8 cellular contexts compared by ENCODE assay signal in the genomic region with DNA sequence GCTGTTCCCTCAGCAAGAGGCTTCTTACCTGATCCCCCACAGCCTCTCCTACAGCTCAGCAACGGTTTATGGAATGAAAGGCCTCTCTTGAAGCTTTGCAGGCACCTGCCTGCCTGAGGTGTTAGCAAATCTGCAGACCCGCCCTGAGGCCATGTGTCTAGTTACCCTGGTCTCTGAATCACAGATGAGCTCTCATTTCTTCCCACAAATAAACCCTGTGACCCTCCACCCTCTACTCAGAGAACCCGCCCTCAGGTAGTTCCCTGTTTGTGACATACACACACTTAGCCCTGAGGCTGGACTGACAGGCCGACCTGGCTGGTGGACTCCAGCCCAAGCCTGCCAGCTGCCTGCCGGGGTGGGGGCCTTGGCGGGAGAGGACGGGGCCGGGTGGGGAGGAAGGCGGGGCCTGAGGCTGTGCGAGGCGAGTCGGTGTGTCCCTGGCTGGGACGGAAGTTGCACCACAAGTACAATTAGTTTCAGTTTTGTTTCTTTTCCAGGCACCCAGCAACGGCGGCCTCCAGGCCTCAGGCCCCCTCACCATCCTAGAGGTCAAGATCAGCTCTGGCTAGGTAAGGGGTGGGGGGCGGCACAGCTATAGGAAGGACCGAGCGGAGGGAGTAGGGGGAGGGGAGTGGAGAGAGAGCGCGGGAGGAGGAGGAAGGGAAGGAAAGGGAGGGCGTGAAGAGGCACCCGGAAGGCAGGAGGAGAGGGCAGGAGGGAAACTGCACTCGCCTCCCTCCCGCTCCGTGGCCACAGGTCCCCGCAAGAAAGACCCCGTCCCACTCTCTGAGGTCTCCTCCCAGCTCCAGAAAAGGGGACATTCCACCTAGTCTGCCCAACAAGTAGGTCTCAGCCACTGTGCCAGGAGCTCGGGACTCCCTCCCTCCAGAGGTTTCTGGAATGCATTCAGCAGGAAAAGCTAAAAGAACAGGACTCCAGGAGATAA. TPM values are rescaled to one million over a fixed set of nuclear protein-coding genes. Genes with fewer than 3 reads are reported as not detected.
A peak's percentile ranks its signal among the peaks of the same experiment; 100 is the strongest.
DNase-seq lines count a peak whose midpoint lies in the region; ATAC-seq and TF ChIP-seq lines count a peak whose summit lies in the region.

A gene with protein sequence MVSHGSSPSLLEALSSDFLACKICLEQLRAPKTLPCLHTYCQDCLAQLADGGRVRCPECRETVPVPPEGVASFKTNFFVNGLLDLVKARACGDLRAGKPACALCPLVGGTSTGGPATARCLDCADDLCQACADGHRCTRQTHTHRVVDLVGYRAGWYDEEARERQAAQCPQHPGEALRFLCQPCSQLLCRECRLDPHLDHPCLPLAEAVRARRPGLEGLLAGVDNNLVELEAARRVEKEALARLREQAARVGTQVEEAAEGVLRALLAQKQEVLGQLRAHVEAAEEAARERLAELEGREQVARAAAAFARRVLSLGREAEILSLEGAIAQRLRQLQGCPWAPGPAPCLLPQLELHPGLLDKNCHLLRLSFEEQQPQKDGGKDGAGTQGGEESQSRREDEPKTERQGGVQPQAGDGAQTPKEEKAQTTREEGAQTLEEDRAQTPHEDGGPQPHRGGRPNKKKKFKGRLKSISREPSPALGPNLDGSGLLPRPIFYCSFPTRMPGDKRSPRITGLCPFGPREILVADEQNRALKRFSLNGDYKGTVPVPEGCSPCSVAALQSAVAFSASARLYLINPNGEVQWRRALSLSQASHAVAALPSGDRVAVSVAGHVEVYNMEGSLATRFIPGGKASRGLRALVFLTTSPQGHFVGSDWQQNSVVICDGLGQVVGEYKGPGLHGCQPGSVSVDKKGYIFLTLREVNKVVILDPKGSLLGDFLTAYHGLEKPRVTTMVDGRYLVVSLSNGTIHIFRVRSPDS (plus strand): TSS at position 482 of the 949 bp plus-strand sequence. CDS start 1,832 bp downstream, outside the sequence.

- peaks cover 28% of the 10 kb centered on the region for H3K4me1 Mint-ChIP-seq in CD4-positive, alpha-beta T cell (ENCODE audit: low read depth)
- H3K4me1 Mint-ChIP-seq in activated T-cell treated with anti-CD3 and anti-CD28 coated beads, Interleukin-2, amount 50 U/mL, for 4 hours (ENCODE audit: low read depth) = peaks cover 37% of the 10 kb centered on the region
- peaks cover 21 to 34% (median 29%) of the 10 kb centered on the region in 3 donors for H3K4me1 Mint-ChIP-seq in naive B cell
- H3K4me1 Mint-ChIP-seq in stimulated activated memory B cell treated with anti-CD40 and anti-IgM and Interleukin-4, amounts not matched to agents 10 μg/mL and 1 μg/mL and 100 μg/mL, for 72 hours = peaks cover 34% of the 10 kb centered on the region

- peaks cover 46% of the 10 kb centered on the region for H3F3A ChIP-seq in PC-9 (ENCODE audit: insufficient read depth, low read depth)

- intact Hi-C loops in CD4-positive, alpha-beta T cell (cut with DNase I, micrococcal nuclease) = loop anchor here in 1 of 2 experiments (5.0 to 10.0 kb wide), 4 partner anchors 57 to 1380 kb away; a partner anchor contains a TSS
- intact Hi-C loops in PC-9 (cut with micrococcal nuclease; ENCODE audit: unreplicated experiment) = loop anchor here (1.0 to 10.0 kb wide), 4 partner anchors 15 to 500 kb away; a partner anchor contains a TSS
- intact Hi-C loops in esophagus squamous epithelium (cut with DNase I) = no loop called here

- H3K36me3 ChIP-seq in PC-9 (ENCODE audit: low read depth) = no peaks in the 10 kb centered on the region
- H3K36me3 ChIP-seq in esophagus squamous epithelium = peaks cover 9 to 34% (median 20%) of the 10 kb centered on the region in 3 donors

- no peaks in the 10 kb centered on the region for H3K9me3 ChIP-seq in CD4-positive, alpha-beta T cell (ENCODE audit: control insufficient read depth, low read length)
- H3K9me3 ChIP-seq in PC-9 (ENCODE audit: insufficient read depth, low read depth) (no peaks in the 10 kb centered on the region), esophagus squamous epithelium (no peaks in the 10 kb centered on the region)

- POLR2A ChIA-PET in CD4-positive, alpha-beta T cell (lab: Charles Lee) = interaction anchor here (1.0 to 2.0 kb wide), 8 partner anchors 11 to 379 kb away, joined by 3 to 14 read pairs (median 6); a partner anchor contains a TSS
- POLR2A ChIA-PET in PC-9 (lab: Charles Lee; ENCODE audit: unreplicated experiment) = interaction anchor here (0.5 to 1.5 kb wide), 16 partner anchors 14 to 482 kb away, joined by 4 to 23 read pairs (median 8); a partner anchor contains a TSS

- peak within 1 kb of the TSS; percentile 67 for H2AFZ ChIP-seq in PC-9

- TF ChIP-seq CTCF in CD4-positive, alpha-beta T cell (IDR thresholded peaks at IDR 0.05) = no peak
- TF ChIP-seq CTCF in PC-9 (conservative IDR thresholded peaks at IDR 0.05) (no peak), esophagus squamous epithelium (IDR thresholded peaks at IDR 0.05) (no peak)

- H3K9me2 ChIP-seq in PC-9 (ENCODE audit: insufficient read depth) = no peaks in the 10 kb centered on the region

- no peaks in the 10 kb centered on the region for H3K9me3 Mint-ChIP-seq in CD4-positive, alpha-beta T cell
- no peaks in the 10 kb centered on the region for H3K9me3 Mint-ChIP-seq in activated T-cell treated with anti-CD3 and anti-CD28 coated beads, Interleukin-2, amount 50 U/mL, for 4 hours
- H3K9me3 Mint-ChIP-seq in naive B cell = no peaks in the 10 kb centered on the region
- no peaks in the 10 kb centered on the region for H3K9me3 Mint-ChIP-seq in stimulated activated memory B cell treated with anti-CD40 and anti-IgM and Interleukin-4, amounts not matched to agents 10 μg/mL and 1 μg/mL and 100 μg/mL, for 72 hours

- peak within 1 kb of the TSS; percentile 88 for H3K4me3 ChIP-seq in PC-9
- peak within 1 kb of the TSS; percentile 59 to 84 (median 70) for H3K4me3 ChIP-seq in esophagus squamous epithelium

- BruUV-seq in PC-9 (replicated peaks; lab: Mats Ljungman, UMichigan) = no TSS peak

- H3K4me2 ChIP-seq in PC-9 = peak within 1 kb of the TSS; percentile 77

- DNase-seq in CD4-positive, alpha-beta T cell = peak; percentile 52 to 79 (median 65)
- DNase-seq in HT-29 (ENCODE audit: low spot score) (peak; percentile 89), PC-9 (peak; percentile 98 to 99), esophagus squamous epithelium (lab: John Stamatoyannopoulos, UW) (peak; percentile 45), naive B cell (peak; percentile 72)
- DNase-seq in activated T-cell treated with anti-CD3 and anti-CD28 coated beads, Interleukin-2, amount 50 U/mL, for 4 hours = peak; percentile 64

- no peaks in the 10 kb centered on the region for H4K20me1 ChIP-seq in PC-9 (ENCODE audit: insufficient read depth)

- H3K79me2 ChIP-seq in PC-9 (ENCODE audit: low read depth) = peaks cover 46% of the 10 kb centered on the region

- peak within 1 kb of the TSS; percentile 100 for H3K4me3 Mint-ChIP-seq in CD4-positive, alpha-beta T cell
- H3K4me3 Mint-ChIP-seq in activated T-cell treated with anti-CD3 and anti-CD28 coated beads, Interleukin-2, amount 50 U/mL, for 4 hours = peak within 1 kb of the TSS; percentile 96
- H3K4me3 Mint-ChIP-seq in naive B cell = peak within 1 kb of the TSS; percentile 93 to 100 (median 98)
- H3K4me3 Mint-ChIP-seq in stimulated activated memory B cell treated with anti-CD40 and anti-IgM and Interleukin-4, amounts not matched to agents 10 μg/mL and 1 μg/mL and 100 μg/mL, for 72 hours = peak within 1 kb of the TSS; percentile 100

- H3K27me3 Mint-ChIP-seq in CD4-positive, alpha-beta T cell = no peaks in the 10 kb centered on the region
- no peaks in the 10 kb centered on the region for H3K27me3 Mint-ChIP-seq in activated T-cell treated with anti-CD3 and anti-CD28 coated beads, Interleukin-2, amount 50 U/mL, for 4 hours (ENCODE audit: low read depth)
- H3K27me3 Mint-ChIP-seq in naive B cell = no peaks in the 10 kb centered on the region
- no peaks in the 10 kb centered on the region for H3K27me3 Mint-ChIP-seq in stimulated activated memory B cell treated with anti-CD40 and anti-IgM and Interleukin-4, amounts not matched to agents 10 μg/mL and 1 μg/mL and 100 μg/mL, for 72 hours

- peak within 1 kb of the TSS; percentile 91 for H3K27ac ChIP-seq in CD4-positive, alpha-beta T cell (ENCODE audit: low read depth, low read length)
- H3K27ac ChIP-seq in PC-9 = peak within 1 kb of the TSS; percentile 88
- H3K27ac ChIP-seq in esophagus squamous epithelium = peak within 1 kb of the TSS; percentile 93 to 97 (median 94)

- peak within 1 kb of the TSS; percentile 96 for H3K27ac Mint-ChIP-seq in CD4-positive, alpha-beta T cell
- peak within 1 kb of the TSS; percentile 97 to 100 (median 99) for H3K27ac Mint-ChIP-seq in naive B cell
- H3K27ac Mint-ChIP-seq in stimulated activated memory B cell treated with anti-CD40 and anti-IgM and Interleukin-4, amounts not matched to agents 10 μg/mL and 1 μg/mL and 100 μg/mL, for 72 hours = peak within 1 kb of the TSS; percentile 99

- peak in 1 of 4 donors; percentile 52 for TF ChIP-seq POLR2A in esophagus squamous epithelium (IDR thresholded peaks at IDR 0.05)

- CTCF ChIA-PET in CD4-positive, alpha-beta T cell (lab: Charles Lee) = interaction anchor here (0.7 to 1.3 kb wide), 3 partner anchors 8 to 380 kb away, joined by 3 to 6 read pairs (median 5); no protein-coding TSS in a partner anchor
- CTCF ChIA-PET in PC-9 (lab: Charles Lee) = interaction anchor here (0.5 to 1.4 kb wide), 15 partner anchors 10 to 917 kb away, joined by 3 to 16 read pairs (median 5); a partner anchor contains a TSS

- H3K27me3 ChIP-seq in CD4-positive, alpha-beta T cell (ENCODE audit: control insufficient read depth, insufficient read depth, low read length) = no peaks in the 10 kb centered on the region
- H3K27me3 ChIP-seq in PC-9 (ENCODE audit: insufficient read depth, low read depth) (no peaks in the 10 kb centered on the region), esophagus squamous epithelium (peaks cover 0 to under 1% (median 0%) of the 10 kb centered on the region in 4 donors)

- H3K36me3 Mint-ChIP-seq in CD4-positive, alpha-beta T cell (ENCODE audit: low read depth) = peaks cover 26% of the 10 kb centered on the region
- H3K36me3 Mint-ChIP-seq in activated T-cell treated with anti-CD3 and anti-CD28 coated beads, Interleukin-2, amount 50 U/mL, for 4 hours (ENCODE audit: insufficient read depth) = peaks cover 4% of the 10 kb centered on the region
- no peaks in the 10 kb centered on the region for H3K36me3 Mint-ChIP-seq in naive B cell
- peaks cover 19% of the 10 kb centered on the region for H3K36me3 Mint-ChIP-seq in stimulated activated memory B cell treated with anti-CD40 and anti-IgM and Interleukin-4, amounts not matched to agents 10 μg/mL and 1 μg/mL and 100 μg/mL, for 72 hours

- H3K4me1 ChIP-seq in PC-9 (replicated peaks; ENCODE audit: insufficient read depth) = peaks cover 39% of the 10 kb centered on the region
- peaks cover 26 to 51% (median 34%) of the 10 kb centered on the region in 3 donors for H3K4me1 ChIP-seq in esophagus squamous epithelium

- 0 to 3% methylated on average over 19 to 25 of the region's 28 CpGs for WGBS in esophagus squamous epithelium, 2 donors

- ATAC-seq in CD4-positive, alpha-beta T cell (ENCODE audit: poor library complexity) = peak; percentile 90
- ATAC-seq in GM19463 (IDR thresholded peaks at IDR 0.05; ENCODE audit: unreplicated experiment) (peak; percentile 89), naive B cell (ENCODE audit: low read depth in 2 of 2) (peak; percentile 97)
- peak; percentile 90 to 91 for ATAC-seq in activated T-cell treated with anti-CD3 and anti-CD28 coated beads, Interleukin-2, amount 50 U/mL, for 4 hours
- ATAC-seq in stimulated activated memory B cell treated with anti-CD40 and anti-IgM and Interleukin-4, amounts not matched to agents 10 μg/mL and 1 μg/mL and 100 μg/mL, for 72 hours = peak; percentile 97

RNA-seq across cellular contexts. Expression of the gene that starts here (rescaled TPM):
- total RNA-seq in CD4-positive, alpha-beta T cell = 10 to 100 TPM; 29.9 to 31.8 TPM
- 32.3 and 52.2 TPM in 2 replicates for total RNA-seq in HT-29 (2014; rRNA removed; shearing (Covaris generic))
- 72.3 and 81.6 TPM in 2 replicates for total RNA-seq in PC-9 (2021)
- total RNA-seq in activated T-cell treated with anti-CD3 and anti-CD28 coated beads, Interleukin-2, amount 50 U/mL, for 4 hours = 10 to 100 TPM; 23.9 to 26.8 (median 24.2) TPM
- 10 to 100 TPM; 12.1 to 19.6 (median 13.6) TPM for total RNA-seq in esophagus squamous epithelium
- polyA plus RNA-seq in naive B cell (ENCODE audit: low read depth in 6 of 6) = 10 to 100 TPM in 1 of 6 donors, 1 to 10 TPM in 5; 1.0 to 17.7 (median 6.3) TPM

Comparison
In these comparisons a context has a peak if more than half of its experiments do, and no peak if none do; other contexts are left out.
1. Peak in every context shown above with its lines: DNase-seq, ATAC-seq, H3K4me3 ChIP-seq and H3K27ac ChIP-seq.
2. DNase-seq: peak in every context shown above with its lines; median percentile 98 in PC-9; 89 in HT-29; 72 in naive B cell; 65 in CD4-positive, alpha-beta T cell; 64 in activated T-cell treated with anti-CD3 and anti-CD28 coated beads, Interleukin-2, amount 50 U/mL, for 4 hours; 45 in esophagus squamous epithelium.